ENCODE assay signal across 2 cellular contexts in the genomic region with DNA sequence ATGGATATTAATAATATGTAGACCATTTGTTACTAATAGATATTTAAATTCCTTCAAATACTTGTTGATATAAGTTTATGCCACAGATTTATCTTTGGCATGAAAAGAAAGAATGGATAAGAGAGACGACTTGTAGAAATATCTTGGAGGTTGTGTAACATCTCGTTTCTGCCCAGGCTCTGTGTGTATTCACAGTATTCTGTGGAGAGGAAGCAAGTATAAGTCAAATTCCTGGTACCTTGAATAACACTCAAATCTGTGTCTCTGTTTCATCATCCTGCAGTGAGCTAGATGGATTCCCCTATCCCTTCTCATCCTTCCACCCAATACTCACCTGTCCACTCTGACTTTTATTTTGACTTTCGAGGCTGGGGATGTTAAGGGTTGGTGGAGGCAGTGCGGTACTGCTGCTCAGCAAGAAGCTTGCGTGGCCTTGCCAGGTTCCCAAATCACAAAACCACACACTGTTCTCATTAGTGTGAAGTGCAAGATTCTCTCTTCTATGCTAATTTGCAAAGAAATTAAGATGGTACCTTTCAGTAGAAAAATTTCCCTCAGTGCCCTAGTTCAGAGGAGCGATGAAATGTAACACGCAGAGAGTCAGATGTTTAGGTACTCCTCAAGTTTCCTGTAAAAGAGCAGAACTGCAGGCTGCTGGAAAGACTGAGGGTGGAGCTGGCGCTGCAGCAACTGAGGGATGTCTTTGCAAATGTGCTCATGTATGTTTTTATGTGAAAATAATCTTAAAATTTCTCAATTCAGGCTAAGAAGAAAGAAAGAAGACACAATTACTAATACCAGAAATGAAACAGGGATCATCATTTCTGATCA.
TF ChIP-seq lines count a peak whose summit lies in the region.

No MANE protein-coding gene starts in this region.

TF ChIP-seq in liver, 16 proteins besides CTCF, POLR2A, EP300 and RAD21:
- no peak for TF ChIP-seq HNF4G (IDR thresholded peaks at IDR 0.05)
- no peak for TF ChIP-seq JUND (IDR thresholded peaks at IDR 0.05)
- TF ChIP-seq SP1 (IDR thresholded peaks at IDR 0.05) = no peak
- no peak for TF ChIP-seq TAF1 (conservative IDR thresholded peaks at IDR 0.05)
- TF ChIP-seq NR2F2 (IDR thresholded peaks at IDR 0.05) = no peak
- TF ChIP-seq RXRA (IDR thresholded peaks at IDR 0.05) = no peak
- TF ChIP-seq, protein P1, sequence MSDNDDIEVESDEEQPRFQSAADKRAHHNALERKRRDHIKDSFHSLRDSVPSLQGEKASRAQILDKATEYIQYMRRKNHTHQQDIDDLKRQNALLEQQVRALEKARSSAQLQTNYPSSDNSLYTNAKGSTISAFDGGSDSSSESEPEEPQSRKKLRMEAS (IDR thresholded peaks at IDR 0.05) = no peak
- TF ChIP-seq YY1 (IDR thresholded peaks at IDR 0.05) = no peak
- no peak for TF ChIP-seq HNF4A (conservative IDR thresholded peaks at IDR 0.05)
- TF ChIP-seq FOXA2 (IDR thresholded peaks at IDR 0.05) = no peak
TF ChIP-seq in liver: peak in this region for 0.

TF ChIP-seq in HepG2, 621 proteins besides CTCF, POLR2A, EP300 and RAD21:
- no peak for TF ChIP-seq NCOA2 (CRISPR knock-in tag; IDR thresholded peaks at IDR 0.05)
- TF ChIP-seq ZSCAN9 (CRISPR knock-in tag; IDR thresholded peaks at IDR 0.05; ENCODE audit: borderline replicate concordance) = no peak
- TF ChIP-seq POLR2G (IDR thresholded peaks at IDR 0.05; ENCODE audit: low read depth, low read length) = no peak
TF ChIP-seq in HepG2: peak in this region for 0.
